In genomic region chr7:23956769-23957556, GRCh38 we compare ENCODE assay signal across 1 cellular context.
TF ChIP-seq lines count a peak whose summit lies in the region.

No MANE protein-coding gene starts in this region.

TF ChIP-seq in HepG2, 621 proteins besides CTCF, POLR2A, EP300 and RAD21 (continued from another document and continues in another):
- TF ChIP-seq ZNF407 (CRISPR knock-in tag; IDR thresholded peaks at IDR 0.05; ENCODE audit: not compliant biosample characterization): no peak
- TF ChIP-seq RXRB (CRISPR knock-in tag; IDR thresholded peaks at IDR 0.05; ENCODE audit: borderline replicate concordance): peak; percentile 33; the same call in 1 of the 2 replicates
- TF ChIP-seq HNF1B (CRISPR knock-in tag; IDR thresholded peaks at IDR 0.05): peak; percentile 54; the same call in 1 of the 2 replicates
- TF ChIP-seq ZSCAN25 (CRISPR knock-in tag; IDR thresholded peaks at IDR 0.05): no peak
- no peak for TF ChIP-seq SRY (CRISPR knock-in tag; IDR thresholded peaks at IDR 0.05)
- TF ChIP-seq ZNF607 (CRISPR knock-in tag; IDR thresholded peaks at IDR 0.05; ENCODE audit: borderline replicate concordance): no peak
- 0 out of 2 replicates have a peak, but pooled peaks have one; percentile 28 for TF ChIP-seq GATAD2A (CRISPR knock-in tag; IDR thresholded peaks at IDR 0.05)
- TF ChIP-seq EEA1 (CRISPR knock-in tag; IDR thresholded peaks at IDR 0.05; ENCODE audit: borderline replicate concordance): no peak
- no peak for TF ChIP-seq ATAD3A (CRISPR knock-in tag; IDR thresholded peaks at IDR 0.05)
- TF ChIP-seq ZBTB25 (CRISPR knock-in tag; IDR thresholded peaks at IDR 0.05): no peak
- no peak for TF ChIP-seq TIGD3 (CRISPR knock-in tag; IDR thresholded peaks at IDR 0.05; ENCODE audit: borderline replicate concordance)
- TF ChIP-seq ZFP36L1 (CRISPR knock-in tag; IDR thresholded peaks at IDR 0.05): no peak
- no peak for TF ChIP-seq ZNF616 (CRISPR knock-in tag; IDR thresholded peaks at IDR 0.05; ENCODE audit: low read depth)
- TF ChIP-seq PAWR (CRISPR knock-in tag; IDR thresholded peaks at IDR 0.05; ENCODE audit: borderline replicate concordance): no peak
- no peak for TF ChIP-seq SNAPC2 (CRISPR knock-in tag; IDR thresholded peaks at IDR 0.05)
- no peak for TF ChIP-seq TRAFD1 (CRISPR knock-in tag; IDR thresholded peaks at IDR 0.05; ENCODE audit: borderline replicate concordance)
- TF ChIP-seq ZNF329 (CRISPR knock-in tag; IDR thresholded peaks at IDR 0.05; ENCODE audit: low read depth): no peak
- no peak for TF ChIP-seq GABPA (IDR thresholded peaks at IDR 0.05; ENCODE audit: low read depth, low read length)
- TF ChIP-seq GABPA (CRISPR knock-in tag; IDR thresholded peaks at IDR 0.05; ENCODE audit: low read depth): no peak
- TF ChIP-seq MTF1 (CRISPR knock-in tag; IDR thresholded peaks at IDR 0.05): no peak
- no peak for TF ChIP-seq POGZ (CRISPR knock-in tag; IDR thresholded peaks at IDR 0.05)
- TF ChIP-seq ZNF180 (CRISPR knock-in tag; IDR thresholded peaks at IDR 0.05; ENCODE audit: borderline replicate concordance, low read depth): no peak
- TF ChIP-seq ZNF83 (CRISPR knock-in tag; IDR thresholded peaks at IDR 0.05; ENCODE audit: borderline replicate concordance): no peak
- no peak for TF ChIP-seq ZNF44 (CRISPR knock-in tag; IDR thresholded peaks at IDR 0.05)
- TF ChIP-seq BCL6 (CRISPR knock-in tag; IDR thresholded peaks at IDR 0.05): no peak
- TF ChIP-seq MZF1 (CRISPR knock-in tag; IDR thresholded peaks at IDR 0.05; ENCODE audit: borderline replicate concordance): no peak
- TF ChIP-seq ZNF20 (CRISPR knock-in tag; IDR thresholded peaks at IDR 0.05): no peak
- TF ChIP-seq TCF7 (IDR thresholded peaks at IDR 0.05; ENCODE audit: low read depth): no peak
- no peak for TF ChIP-seq ZNF512B (CRISPR knock-in tag; IDR thresholded peaks at IDR 0.05; ENCODE audit: borderline replicate concordance)
- TF ChIP-seq ZBTB46 (CRISPR knock-in tag; IDR thresholded peaks at IDR 0.05; ENCODE audit: borderline replicate concordance): no peak
- no peak for TF ChIP-seq ZNF780A (CRISPR knock-in tag; IDR thresholded peaks at IDR 0.05)
- TF ChIP-seq E2F1 (CRISPR knock-in tag; IDR thresholded peaks at IDR 0.05): no peak
